In genomic region chr20:36932476-36933426, GRCh38 we compare ENCODE assay signal across 14 cellular contexts. TPM values are rescaled to one million over a fixed set of nuclear protein-coding genes. Genes with fewer than 3 reads are reported as not detected.
DNase-seq lines count a peak whose midpoint lies in the region; ATAC-seq and TF ChIP-seq lines count a peak whose summit lies in the region.
"Had no signal": no experiment of that assay in that cellular context is flagged by ENCODE, and none has a peak within 500 bp of the region (broad histone marks: within the 10 kb centered on the region; RNA-seq: fewer than 3 reads in every experiment).

No MANE protein-coding gene starts in this region.

- peak overlapping the region in 1 of 2 donors; percentile 52 for H3K27ac ChIP-seq in testis

- H3K4me3 Mint-ChIP-seq in activated CD8-positive, alpha-beta memory T cell treated with anti-CD3 and anti-CD28 coated beads, Interleukin-2, amount 10 ng/mL, durations not matched to agents 7 days and 5 days, result no peak overlapping the region
- no peak overlapping the region for H3K4me3 Mint-ChIP-seq in activated CD4-positive, alpha-beta memory T cell treated with anti-CD3 and anti-CD28 coated beads, Interleukin-2, amount 10 ng/mL, durations not matched to agents 7 days and 5 days
- H3K4me3 Mint-ChIP-seq: naive B cell had no signal

- H3K4me3 ChIP-seq in testis, result no peak overlapping the region
- H3K4me3 ChIP-seq: skin epidermis had no signal

- DNase-seq in activated CD8-positive, alpha-beta memory T cell treated with anti-CD3 and anti-CD28 coated beads for 24 hours, result peak; percentile 42
- DNase-seq in activated CD8-positive, alpha-beta memory T cell treated with anti-CD3 and anti-CD28 coated beads, Interleukin-2, amount 10 ng/mL, durations not matched to agents 7 days and 5 days, result no peak
- DNase-seq in activated CD4-positive, alpha-beta memory T cell treated with anti-CD3 and anti-CD28 coated beads, Interleukin-2, amount 10 ng/mL, durations not matched to agents 7 days and 5 days, result no peak
- peak; percentile 35 for DNase-seq in fibroblast of peridontal ligament (ENCODE audit: extremely low read depth)
- DNase-seq in testis, result peak; percentile 11
- no peak for DNase-seq in Right ventricle myocardium superior
- no peak for DNase-seq in DMS114 treated with DMSO at 0.1 percent for 48 hours (lab: John Stamatoyannopoulos, UW; ENCODE audit: unreplicated experiment)
- DNase-seq in NCI-H526 (lab: John Stamatoyannopoulos, UW), result no peak
- DNase-seq: cerebellar nuclear complex, naive B cell, NCI-H1092 treated with DMSO at 0.1 percent for 48 hours, NCI-H345, T1000 had no signal

- no peaks in the 10 kb centered on the region for H3K36me3 ChIP-seq in testis (ENCODE audit: low read depth, missing control alignments)

- H3K9me3 Mint-ChIP-seq in activated CD8-positive, alpha-beta memory T cell treated with anti-CD3 and anti-CD28 coated beads, Interleukin-2, amount 10 ng/mL, durations not matched to agents 7 days and 5 days (ENCODE audit: low read depth), result no peaks in the 10 kb centered on the region
- no peaks in the 10 kb centered on the region for H3K9me3 Mint-ChIP-seq in activated CD4-positive, alpha-beta memory T cell treated with anti-CD3 and anti-CD28 coated beads, Interleukin-2, amount 10 ng/mL, durations not matched to agents 7 days and 5 days
- H3K9me3 Mint-ChIP-seq: naive B cell had no signal

- POLR2A ChIA-PET in activated CD4-positive, alpha-beta memory T cell treated with anti-CD3 and anti-CD28 coated beads, Interleukin-2, amount 10 ng/mL, durations not matched to agents 7 days and 5 days (lab: Charles Lee), result interaction anchor here (0.5 to 2.8 kb wide), 5 partner anchors 9 to 40 kb away, joined by 3 to 10 read pairs (median 4); no protein-coding TSS in a partner anchor

- H3K27ac Mint-ChIP-seq in activated CD8-positive, alpha-beta memory T cell treated with anti-CD3 and anti-CD28 coated beads, Interleukin-2, amount 10 ng/mL, durations not matched to agents 7 days and 5 days, result no peak overlapping the region
- H3K27ac Mint-ChIP-seq in activated CD4-positive, alpha-beta memory T cell treated with anti-CD3 and anti-CD28 coated beads, Interleukin-2, amount 10 ng/mL, durations not matched to agents 7 days and 5 days, result peak overlapping the region; percentile 64

- no peaks in the 10 kb centered on the region for H3K9me3 ChIP-seq in testis

- CTCF ChIA-PET in activated CD8-positive, alpha-beta memory T cell treated with anti-CD3 and anti-CD28 coated beads, Interleukin-2, amount 10 ng/mL, durations not matched to agents 7 days and 5 days (lab: Charles Lee), result interaction anchor here (1.1 to 1.8 kb wide), 4 partner anchors 11 to 97 kb away, joined by 3 to 5 read pairs (median 3); no protein-coding TSS in a partner anchor
- CTCF ChIA-PET in activated CD4-positive, alpha-beta memory T cell treated with anti-CD3 and anti-CD28 coated beads, Interleukin-2, amount 10 ng/mL, durations not matched to agents 7 days and 5 days (lab: Charles Lee), result interaction anchor here (3.3 kb wide), 1 partner anchor 13 kb away, joined by 11 read pairs; no protein-coding TSS in a partner anchor

- H3K36me3 Mint-ChIP-seq in activated CD8-positive, alpha-beta memory T cell treated with anti-CD3 and anti-CD28 coated beads, Interleukin-2, amount 10 ng/mL, durations not matched to agents 7 days and 5 days, result peaks cover 67% of the 10 kb centered on the region
- H3K36me3 Mint-ChIP-seq in activated CD4-positive, alpha-beta memory T cell treated with anti-CD3 and anti-CD28 coated beads, Interleukin-2, amount 10 ng/mL, durations not matched to agents 7 days and 5 days (ENCODE audit: low read depth), result peaks cover 73% of the 10 kb centered on the region

- intact Hi-C loops in testis (cut with DNase I; ENCODE audit: low total_unique reads), result no loop called here
- intact Hi-C loops in Right ventricle myocardium superior (cut with DNase I), result no loop called here

- peaks cover 35% of the 10 kb centered on the region for H3K4me1 Mint-ChIP-seq in activated CD8-positive, alpha-beta memory T cell treated with anti-CD3 and anti-CD28 coated beads, Interleukin-2, amount 10 ng/mL, durations not matched to agents 7 days and 5 days
- H3K4me1 Mint-ChIP-seq in activated CD4-positive, alpha-beta memory T cell treated with anti-CD3 and anti-CD28 coated beads, Interleukin-2, amount 10 ng/mL, durations not matched to agents 7 days and 5 days, result peaks cover 57% of the 10 kb centered on the region
- H3K4me1 Mint-ChIP-seq: naive B cell had no signal

- TF ChIP-seq POLR2A in testis (IDR thresholded peaks at IDR 0.05), result no peak

- ATAC-seq in activated CD8-positive, alpha-beta memory T cell treated with anti-CD3 and anti-CD28 coated beads, Interleukin-2, amount 10 ng/mL, durations not matched to agents 7 days and 5 days, result no peak
- ATAC-seq in Right ventricle myocardium superior (ENCODE audit: poor library complexity), result no peak

- H3K4me1 ChIP-seq in testis, result peaks cover 39% of the 10 kb centered on the region

- TF ChIP-seq CTCF in testis (IDR thresholded peaks at IDR 0.05), result no peak

- no peaks in the 10 kb centered on the region for H3K27me3 ChIP-seq in testis

- no peaks in the 10 kb centered on the region for H3K27me3 Mint-ChIP-seq in activated CD8-positive, alpha-beta memory T cell treated with anti-CD3 and anti-CD28 coated beads, Interleukin-2, amount 10 ng/mL, durations not matched to agents 7 days and 5 days
- H3K27me3 Mint-ChIP-seq in activated CD4-positive, alpha-beta memory T cell treated with anti-CD3 and anti-CD28 coated beads, Interleukin-2, amount 10 ng/mL, durations not matched to agents 7 days and 5 days, result no peaks in the 10 kb centered on the region
- H3K27me3 Mint-ChIP-seq: naive B cell had no signal

- WGBS in testis, 2 donors, result 60 to 65% methylated on average over 11 of the region's 11 CpGs

RNA-seq across cellular contexts. Expression of gene SAMHD1, which starts 18.8 kb away (rescaled TPM):
- total RNA-seq in activated CD8-positive, alpha-beta memory T cell treated with anti-CD3 and anti-CD28 coated beads, Interleukin-2, amount 10 ng/mL, durations not matched to agents 7 days and 5 days, result 100 to 1,000 TPM; 167 to 213 TPM
- 100 to 1,000 TPM; 272 TPM for total RNA-seq in activated CD4-positive, alpha-beta memory T cell treated with anti-CD3 and anti-CD28 coated beads, Interleukin-2, amount 10 ng/mL, durations not matched to agents 7 days and 5 days
- total RNA-seq in testis (10 to 100 TPM; 61.9 to 79.0 TPM), Right ventricle myocardium superior (44.1 TPM)
- 38.7 TPM for polyA plus RNA-seq in testis (ENCODE audit: insufficient read depth, low read depth, low replicate concordance)

RNA-seq across cellular contexts. Expression of gene TLDC2, which starts 56.8 kb away (rescaled TPM):
- total RNA-seq in activated CD8-positive, alpha-beta memory T cell treated with anti-CD3 and anti-CD28 coated beads, Interleukin-2, amount 10 ng/mL, durations not matched to agents 7 days and 5 days, result not detected
- total RNA-seq in activated CD4-positive, alpha-beta memory T cell treated with anti-CD3 and anti-CD28 coated beads, Interleukin-2, amount 10 ng/mL, durations not matched to agents 7 days and 5 days, result not detected
- total RNA-seq in testis (1 to 10 TPM; 2.8 to 3.4 TPM), Right ventricle myocardium superior (not detected)
- polyA plus RNA-seq in testis (ENCODE audit: insufficient read depth, low read depth, low replicate concordance), result 2.9 TPM

Comparison
In these comparisons a context has a peak if more than half of its experiments do, and no peak if none do; other contexts are left out.
1. DNase-seq: peak in activated CD8-positive, alpha-beta memory T cell treated with anti-CD3 and anti-CD28 coated beads for 24 hours (single experiment), fibroblast of peridontal ligament (single experiment) and testis (single experiment); none in activated CD8-positive, alpha-beta memory T cell treated with anti-CD3 and anti-CD28 coated beads, Interleukin-2, amount 10 ng/mL, durations not matched to agents 7 days and 5 days (single experiment), activated CD4-positive, alpha-beta memory T cell treated with anti-CD3 and anti-CD28 coated beads, Interleukin-2, amount 10 ng/mL, durations not matched to agents 7 days and 5 days (single experiment), Right ventricle myocardium superior (single experiment), DMS114 treated with DMSO at 0.1 percent for 48 hours (single experiment) and NCI-H526 (0 of 2).